Comparison of ENCODE assay signal across 13 cellular contexts in genomic region chr17:82120148-82120547, GRCh38. TPM values are rescaled to one million over a fixed set of nuclear protein-coding genes. Genes with fewer than 3 reads are reported as not detected.
DNase-seq lines count a peak whose midpoint lies in the region; ATAC-seq and TF ChIP-seq lines count a peak whose summit lies in the region.
"Had no signal": no experiment of that assay in that cellular context is flagged by ENCODE, and none has a peak within 500 bp of the region (broad histone marks: within the 10 kb centered on the region; RNA-seq: fewer than 3 reads in every experiment).

No MANE protein-coding gene starts in this region.

- H3K27ac Mint-ChIP-seq in activated CD4-positive, alpha-beta T cell treated with anti-CD3 and anti-CD28 coated beads for 36 hours: peak overlapping the region; percentile 82
- H3K27ac Mint-ChIP-seq in neural progenitor cell: no peak overlapping the region

- POLR2A ChIA-PET in activated CD4-positive, alpha-beta T cell treated with anti-CD3 and anti-CD28 coated beads for 36 hours (lab: Charles Lee): interaction anchor here (1.4 kb wide), 1 partner anchor 14 kb away, joined by 3 read pairs; no protein-coding TSS in a partner anchor

- no peak overlapping the region for H3K4me3 ChIP-seq in neural progenitor cell
- H3K4me3 ChIP-seq: A549, adrenal gland, psoas muscle had no signal

- no peak overlapping the region for H3K9ac ChIP-seq in neural progenitor cell

- no peaks in the 10 kb centered on the region for H3K27me3 Mint-ChIP-seq in activated CD4-positive, alpha-beta T cell treated with anti-CD3 and anti-CD28 coated beads for 36 hours
- H3K27me3 Mint-ChIP-seq in neural progenitor cell (ENCODE audit: insufficient read depth, low read depth): peaks cover 2% of the 10 kb centered on the region

- peak; percentile 96 for ATAC-seq in activated CD4-positive, alpha-beta T cell treated with anti-CD3 and anti-CD28 coated beads for 36 hours
- ATAC-seq in HG02852 (IDR thresholded peaks at IDR 0.05; ENCODE audit: unreplicated experiment): no peak
- ATAC-seq: psoas muscle had no signal

- H3F3A ChIP-seq in neural progenitor cell (ENCODE audit: low read depth): peaks cover 19% of the 10 kb centered on the region

- H3K27ac ChIP-seq in neural progenitor cell: peak overlapping the region; percentile 53
- H3K27ac ChIP-seq: A549, adrenal gland, psoas muscle had no signal

- no peaks in the 10 kb centered on the region for H3K79me2 ChIP-seq in neural progenitor cell (ENCODE audit: low read depth)

- no peak overlapping the region for H2AFZ ChIP-seq in neural progenitor cell (replicated peaks)

- H3K9me3 Mint-ChIP-seq in activated CD4-positive, alpha-beta T cell treated with anti-CD3 and anti-CD28 coated beads for 36 hours (ENCODE audit: low read depth): no peaks in the 10 kb centered on the region
- no peaks in the 10 kb centered on the region for H3K9me3 Mint-ChIP-seq in neural progenitor cell

- intact Hi-C loops in activated CD4-positive, alpha-beta T cell treated with anti-CD3 and anti-CD28 coated beads for 36 hours (cut with DNase I, micrococcal nuclease): loop anchor here in 1 of 2 experiments (10.0 kb wide), 1 partner anchor 175 kb away; no protein-coding TSS in a partner anchor

- CTCF ChIA-PET in activated CD4-positive, alpha-beta T cell treated with anti-CD3 and anti-CD28 coated beads for 36 hours (lab: Charles Lee): interaction anchor here (1.9 kb wide), 1 partner anchor 83 kb away, joined by 6 read pairs; the partner anchor contains the start of gene DCXR

- no peaks in the 10 kb centered on the region for H3K36me3 ChIP-seq in neural progenitor cell
- H3K36me3 ChIP-seq: adrenal gland had no signal

- no peak overlapping the region for H3K4me2 ChIP-seq in neural progenitor cell
- H3K4me2 ChIP-seq: A549 had no signal

- peaks cover 30% of the 10 kb centered on the region for H3K4me1 ChIP-seq in neural progenitor cell
- H3K4me1 ChIP-seq: A549, adrenal gland, psoas muscle had no signal

- H3K9me3 ChIP-seq in neural progenitor cell (ENCODE audit: low read depth): no peaks in the 10 kb centered on the region
- H3K9me3 ChIP-seq: A549, adrenal gland, psoas muscle had no signal

- no peaks in the 10 kb centered on the region for H3K27me3 ChIP-seq in neural progenitor cell
- H3K27me3 ChIP-seq: adrenal gland had no signal

- peaks cover 43% of the 10 kb centered on the region for H3K4me1 Mint-ChIP-seq in activated CD4-positive, alpha-beta T cell treated with anti-CD3 and anti-CD28 coated beads for 36 hours
- peaks cover 32% of the 10 kb centered on the region for H3K4me1 Mint-ChIP-seq in neural progenitor cell

- peaks cover 12% of the 10 kb centered on the region for H3K36me3 Mint-ChIP-seq in activated CD4-positive, alpha-beta T cell treated with anti-CD3 and anti-CD28 coated beads for 36 hours (ENCODE audit: low read depth)
- H3K36me3 Mint-ChIP-seq in neural progenitor cell: peaks cover 14% of the 10 kb centered on the region

- H4K20me1 ChIP-seq in neural progenitor cell (ENCODE audit: low read depth): no peaks in the 10 kb centered on the region

- no peak for TF ChIP-seq CTCF in neural progenitor cell (IDR thresholded peaks at IDR 0.05)

- no peak overlapping the region for H3K4me3 Mint-ChIP-seq in activated CD4-positive, alpha-beta T cell treated with anti-CD3 and anti-CD28 coated beads for 36 hours
- H3K4me3 Mint-ChIP-seq in neural progenitor cell: no peak overlapping the region

- peak; percentile 68 for DNase-seq in activated CD4-positive, alpha-beta T cell treated with anti-CD3 and anti-CD28 coated beads for 36 hours
- no peak for DNase-seq in activated CD4-positive, alpha-beta T cell treated with anti-CD3 and anti-CD28 coated beads for 4 hours
- peak; percentile 41 for DNase-seq in RKO (ENCODE audit: low spot score)
- peak; percentile 65 for DNase-seq in amniotic epithelial cell (ENCODE audit: low read depth)
- DNase-seq in neural progenitor cell (ENCODE audit: low spot score): no peak
- DNase-seq in stimulated activated CD8-positive, alpha-beta memory T cell treated with anti-CD3 and anti-CD28 coated beads, Interleukin-4, amount 100 ng/mL, for 48 hours: no peak
- no peak for DNase-seq in activated gamma-delta T cell (lab: John Stamatoyannopoulos, UW)
- DNase-seq: adrenal gland; effector CD8-positive, alpha-beta T cell; KG1; psoas muscle had no signal

RNA-seq across cellular contexts. Expression of gene FASN, which starts 22.1 kb away (rescaled TPM):
- 100 to 1,000 TPM; 239 to 259 TPM for total RNA-seq in activated CD4-positive, alpha-beta T cell treated with anti-CD3 and anti-CD28 coated beads for 36 hours
- total RNA-seq in neural progenitor cell (ENCODE audit: low replicate concordance): 77.9 and 266 TPM in 2 replicates

RNA-seq across cellular contexts. Expression of gene DUS1L, which starts 54.5 kb away (rescaled TPM):
- total RNA-seq in activated CD4-positive, alpha-beta T cell treated with anti-CD3 and anti-CD28 coated beads for 36 hours: 100 to 1,000 TPM; 119 to 124 TPM
- total RNA-seq in neural progenitor cell (ENCODE audit: low replicate concordance): 54.5 and 76.6 TPM in 2 replicates

Comparison
In these comparisons a context has a peak if more than half of its experiments do, and no peak if none do; other contexts are left out.
1. DNase-seq: peak in activated CD4-positive, alpha-beta T cell treated with anti-CD3 and anti-CD28 coated beads for 36 hours (single experiment), RKO (single experiment) and amniotic epithelial cell (single experiment); none in activated CD4-positive, alpha-beta T cell treated with anti-CD3 and anti-CD28 coated beads for 4 hours (0 of 2), neural progenitor cell (single experiment), stimulated activated CD8-positive, alpha-beta memory T cell treated with anti-CD3 and anti-CD28 coated beads, Interleukin-4, amount 100 ng/mL, for 48 hours (single experiment) and activated gamma-delta T cell (single experiment).